ENCODE assay signal across 7 cellular contexts in the genomic region with DNA sequence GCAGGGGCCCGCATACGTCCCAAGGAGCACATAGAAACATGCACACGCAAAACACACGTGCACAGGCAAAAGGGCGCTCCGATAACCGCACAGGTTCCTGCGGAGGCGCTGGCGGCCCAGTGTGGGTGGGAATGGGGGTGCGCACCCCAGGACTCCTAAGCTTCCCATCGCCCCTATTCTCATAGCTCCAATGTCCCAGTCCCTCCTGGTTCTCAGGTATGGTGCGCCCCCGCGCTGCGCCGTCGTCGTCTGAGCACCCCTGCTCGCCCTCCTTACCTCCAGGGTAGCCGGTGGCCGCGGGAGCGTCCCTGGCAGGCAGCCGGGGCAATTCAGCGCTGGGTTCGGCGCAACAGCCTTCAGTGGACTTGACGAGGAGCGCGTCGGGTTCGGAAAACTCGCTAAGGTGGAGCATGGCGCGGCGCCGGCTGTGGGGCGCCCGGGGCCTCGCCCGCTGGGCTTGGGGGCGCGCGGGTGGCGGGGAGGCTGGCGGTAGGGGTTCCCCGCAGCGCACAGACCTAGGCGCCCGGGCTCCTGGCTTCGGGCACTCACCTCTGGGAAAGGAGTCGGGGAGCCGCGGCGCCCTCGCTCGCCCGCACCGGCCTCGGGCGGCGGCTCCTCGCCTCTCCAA. TPM values are rescaled to one million over a fixed set of nuclear protein-coding genes. Genes with fewer than 3 reads are reported as not detected.
DNase-seq lines count a peak whose midpoint lies in the region; ATAC-seq and TF ChIP-seq lines count a peak whose summit lies in the region.

No MANE protein-coding gene starts in this region.

- DNase-seq in NCI-H69 (lab: John Stamatoyannopoulos, UW) = peak; percentile 35
- DNase-seq in choroid plexus epithelial cell (ENCODE audit: low read depth) = no peak
- no peak for DNase-seq in natural killer cell treated with Interleukin-12 subunit alpha and Interleukin-12 subunit beta and Interleukin-15 and Interleukin-18, amount 100 ng/mL, for 72 hours (ENCODE audit: low spot score)
- DNase-seq in MV-4-11 (lab: John Stamatoyannopoulos, UW) = no peak
- DNase-seq in activated effector memory CD4-positive, alpha-beta T cell treated with Interleukin-2 at 50 U/mL for 16 hours = no peak

- no peak for TF ChIP-seq CTCF in choroid plexus epithelial cell (conservative IDR thresholded peaks at IDR 0.05; ENCODE audit: low read depth, low read length)

- H3K4me3 ChIP-seq in choroid plexus epithelial cell (ENCODE audit: low read depth, low read length) = peak overlapping the region; percentile 51

- H3K36me3 Mint-ChIP-seq in natural killer cell treated with Interleukin-12 subunit alpha and Interleukin-12 subunit beta and Interleukin-15 and Interleukin-18, amount 100 ng/mL, for 72 hours = no peaks in the 10 kb centered on the region

- peak; percentile 13 for ATAC-seq in GM19455 (IDR thresholded peaks at IDR 0.05; ENCODE audit: unreplicated experiment)
- peak in 1 of 2 donors; percentile 4 for ATAC-seq in natural killer cell treated with Interleukin-12 subunit alpha and Interleukin-12 subunit beta and Interleukin-15 and Interleukin-18, amount 100 ng/mL, for 72 hours
- ATAC-seq in GM21367 (IDR thresholded peaks at IDR 0.05; ENCODE audit: unreplicated experiment) = no peak

- H3K9me3 Mint-ChIP-seq in natural killer cell treated with Interleukin-12 subunit alpha and Interleukin-12 subunit beta and Interleukin-15 and Interleukin-18, amount 100 ng/mL, for 72 hours = no peaks in the 10 kb centered on the region

- peak overlapping the region; percentile 60 for H3K4me3 Mint-ChIP-seq in natural killer cell treated with Interleukin-12 subunit alpha and Interleukin-12 subunit beta and Interleukin-15 and Interleukin-18, amount 100 ng/mL, for 72 hours

- no peak overlapping the region for H3K27ac Mint-ChIP-seq in natural killer cell treated with Interleukin-12 subunit alpha and Interleukin-12 subunit beta and Interleukin-15 and Interleukin-18, amount 100 ng/mL, for 72 hours

- H3K4me1 Mint-ChIP-seq in natural killer cell treated with Interleukin-12 subunit alpha and Interleukin-12 subunit beta and Interleukin-15 and Interleukin-18, amount 100 ng/mL, for 72 hours (ENCODE audit: low read depth in 2 of 2) = peaks cover 6 to 12% of the 10 kb centered on the region in 2 donors

- H3K27me3 Mint-ChIP-seq in natural killer cell treated with Interleukin-12 subunit alpha and Interleukin-12 subunit beta and Interleukin-15 and Interleukin-18, amount 100 ng/mL, for 72 hours = peaks cover 37 to 65% of the 10 kb centered on the region in 2 donors

RNA-seq across cellular contexts. Expression of gene EGR4, which starts 0.3 kb away (rescaled TPM):
- not detected for total RNA-seq in natural killer cell treated with Interleukin-12 subunit alpha and Interleukin-12 subunit beta and Interleukin-15 and Interleukin-18, amount 100 ng/mL, for 72 hours

RNA-seq across cellular contexts. Expression of gene FBXO41, which starts 8.7 kb away (rescaled TPM):
- 10 to 100 TPM in 1 of 2 donors, 1 to 10 TPM in 1; 10.0 to 40.1 TPM for total RNA-seq in natural killer cell treated with Interleukin-12 subunit alpha and Interleukin-12 subunit beta and Interleukin-15 and Interleukin-18, amount 100 ng/mL, for 72 hours

RNA-seq across cellular contexts. Expression of gene CCT7, which starts 58.9 kb away (rescaled TPM):
- total RNA-seq in natural killer cell treated with Interleukin-12 subunit alpha and Interleukin-12 subunit beta and Interleukin-15 and Interleukin-18, amount 100 ng/mL, for 72 hours = 100 to 1,000 TPM; 417 to 436 TPM

RNA-seq across cellular contexts. Expression of gene PRADC1, which starts 60.0 kb away (rescaled TPM):
- 10 to 100 TPM; 13.0 to 13.5 TPM for total RNA-seq in natural killer cell treated with Interleukin-12 subunit alpha and Interleukin-12 subunit beta and Interleukin-15 and Interleukin-18, amount 100 ng/mL, for 72 hours
